ENCODE assay signal across 1 cellular context in genomic region chr11:66289548-66290331, GRCh38.
TF ChIP-seq lines count a peak whose summit lies in the region.

No MANE protein-coding gene starts in this region.

TF ChIP-seq in IMR-90, 13 proteins besides CTCF, POLR2A, EP300 and RAD21 (continued from another document):
- TF ChIP-seq MAFK (IDR thresholded peaks at IDR 0.05; ENCODE audit: low read depth, low read length) (peak; percentile 27; the same call in 1 of the 2 replicates), FOS (IDR thresholded peaks at IDR 0.05; ENCODE audit: low read depth, low read length) (0 out of 2 replicates have a peak, but pooled peaks have one; percentile 21)
